In genomic region chr7:134920026-134920758, GRCh38 we compare ENCODE assay signal across 10 cellular contexts.
A peak's percentile ranks its signal among the peaks of the same experiment; 100 is the strongest.
DNase-seq lines count a peak whose midpoint lies in the region; ATAC-seq and TF ChIP-seq lines count a peak whose summit lies in the region.
"Had no signal": no experiment of that assay in that cellular context is flagged by ENCODE, and none has a peak within 500 bp of the region (broad histone marks: within the 10 kb centered on the region; RNA-seq: fewer than 3 reads in every experiment).

No MANE protein-coding gene starts in this region.

- peak overlapping the region; percentile 35 for H3K27ac ChIP-seq in PC-3 (ENCODE audit: low read length)

- H3K4me2 ChIP-seq in PC-3 (ENCODE audit: low read length): peak overlapping the region; percentile 31

- no peaks in the 10 kb centered on the region for H3K79me2 ChIP-seq in PC-3 (ENCODE audit: low read length)

- DNase-seq in A172 (ENCODE audit: low spot score) (peak; percentile 64), PC-3 (peak; percentile 80), foreskin melanocyte (peak; percentile 75), NCI-H2081 (lab: John Stamatoyannopoulos, UW) (no peak), NCI-H446 treated with DMSO at 0.1 percent for 48 hours (lab: John Stamatoyannopoulos, UW) (no peak), NCI-H524 (lab: John Stamatoyannopoulos, UW) (no peak), iPS-NIHi7 (ENCODE audit: extremely low spot score) (no peak)
- DNase-seq: activated naive CD4-positive, alpha-beta T cell treated with anti-CD3 and anti-CD28 coated beads for 36 hours; CD8-positive, alpha-beta T cell had no signal

- POLR2A ChIA-PET in PC-3 (lab: Charles Lee; ENCODE audit: unreplicated experiment): interaction anchor here (0.6 to 0.7 kb wide), 4 partner anchors 29 to 1095 kb away, joined by 3 to 4 read pairs (median 3); no protein-coding TSS in a partner anchor

- intact Hi-C loops in PC-3 (cut with micrococcal nuclease): loop anchor here (1.0 kb wide), 2 partner anchors 48 to 141 kb away; partner anchors contain the start of gene CALD1

- H3K27me3 ChIP-seq in PC-3 (ENCODE audit: low read length): no peaks in the 10 kb centered on the region

- H3K9ac ChIP-seq in PC-3 (ENCODE audit: low read length): no peak overlapping the region

- no peaks in the 10 kb centered on the region for H3K9me3 ChIP-seq in PC-3 (ENCODE audit: low read length)

- H3K4me3 ChIP-seq in PC-3 (ENCODE audit: low read length): no peak overlapping the region

- CTCF ChIA-PET in PC-3 (lab: Charles Lee): interaction anchor here (0.6 kb wide), 2 partner anchors 233 to 300 kb away, joined by 3 read pairs; no protein-coding TSS in a partner anchor

- no peaks in the 10 kb centered on the region for H3K9me2 ChIP-seq in PC-3 (replicated peaks; ENCODE audit: low read length)

- peak; percentile 57 for ATAC-seq in GM19395 (IDR thresholded peaks at IDR 0.05; ENCODE audit: unreplicated experiment)
- ATAC-seq in PC-3: peak; percentile 93
- ATAC-seq: CD8-positive, alpha-beta T cell had no signal

- TF ChIP-seq CTCF in PC-3 (conservative IDR thresholded peaks at IDR 0.05; ENCODE audit: low read depth, low read length): no peak

- no peaks in the 10 kb centered on the region for H3K36me3 ChIP-seq in PC-3 (ENCODE audit: low read depth, low read length)

- peaks cover 12% of the 10 kb centered on the region for H4K20me1 ChIP-seq in PC-3 (ENCODE audit: low read length)

- no peak overlapping the region for H2AFZ ChIP-seq in PC-3 (ENCODE audit: low read length)

- peaks cover 18% of the 10 kb centered on the region for H3K4me1 ChIP-seq in PC-3 (ENCODE audit: insufficient read depth, low read length)

- no TSS peak for BruUV-seq in PC-3 (replicated peaks; lab: Mats Ljungman, UMichigan)

- no peaks in the 10 kb centered on the region for H3F3A ChIP-seq in PC-3 (ENCODE audit: low read length, unreplicated experiment)

Comparison
In these comparisons a context has a peak if more than half of its experiments do, and no peak if none do; other contexts are left out.
1. DNase-seq: peak in A172 (single experiment), PC-3 (single experiment) and foreskin melanocyte (single experiment); none in NCI-H2081 (0 of 2), NCI-H446 treated with DMSO at 0.1 percent for 48 hours (single experiment), NCI-H524 (0 of 2) and iPS-NIHi7 (single experiment).